Comparison of ENCODE assay signal across 1 cellular context in genomic region chr20:57351042-57351783, GRCh38.
TF ChIP-seq lines count a peak whose summit lies in the region.

Gene RAE1, plus strand, starts transcription at chr20:57351255. Its CDS starts 2,784 bp downstream, at chr20:57354039.

TF ChIP-seq in GM12878, 131 proteins besides CTCF, POLR2A, EP300 and RAD21 (continued from another document and continues in another):
- TF ChIP-seq REST (IDR thresholded peaks at IDR 0.05; ENCODE audit: low read depth, low read length) (no peak), ZNF687 (IDR thresholded peaks at IDR 0.05) (peak; percentile 88), ESRRA (IDR thresholded peaks at IDR 0.05; ENCODE audit: low read length) (no peak), HCFC1 (IDR thresholded peaks at IDR 0.05; ENCODE audit: low read length) (peak; percentile 53; the same call in 1 of the 2 replicates), MYB (IDR thresholded peaks at IDR 0.05; ENCODE audit: borderline replicate concordance, low read depth, low read length) (no peak), YBX1 (IDR thresholded peaks at IDR 0.05) (no peak), NR2C2 (IDR thresholded peaks at IDR 0.05; ENCODE audit: borderline replicate concordance, control insufficient read depth, insufficient read length, low read depth) (no peak), CHD2 (IDR thresholded peaks at IDR 0.05; ENCODE audit: borderline replicate concordance, low read depth, low read length) (no peak), NKRF (conservative IDR thresholded peaks at IDR 0.05) (peak; percentile 75), PAX5 (IDR thresholded peaks at IDR 0.05; ENCODE audit: borderline replicate concordance, low read depth, low read length) (no peak), PML (IDR thresholded peaks at IDR 0.05; ENCODE audit: low read length) (0 out of 2 replicates have a peak, but pooled peaks have one; percentile 55), POLR2AphosphoS2 (IDR thresholded peaks at IDR 0.05; ENCODE audit: low read depth, low read length) (no peak), KAT2A (conservative IDR thresholded peaks at IDR 0.05; ENCODE audit: control insufficient read depth, low read depth, low read length) (no peak), SPI1 (IDR thresholded peaks at IDR 0.05; ENCODE audit: borderline replicate concordance, insufficient read depth, low read depth, low read length) (no peak), CREB1 (IDR thresholded peaks at IDR 0.05; ENCODE audit: low read depth) (peak; percentile 77), CEBPZ (IDR thresholded peaks at IDR 0.05; ENCODE audit: low read depth, low read length) (no peak), NR2F1 (conservative IDR thresholded peaks at IDR 0.05) (peak; percentile 76), BHLHE40 (IDR thresholded peaks at IDR 0.05; ENCODE audit: borderline replicate concordance in 1 of 2, low read depth in 2 of 2, low read length in 1 of 2) (peak in 1 of 2 experiments; percentile 53; a peak in 2 of 4 replicates), EZH2 (IDR thresholded peaks at IDR 0.05; ENCODE audit: borderline replicate concordance, control insufficient read depth, low read depth, low read length) (no peak), HDAC2 (IDR thresholded peaks at IDR 0.05) (no peak), RELB (IDR thresholded peaks at IDR 0.05; ENCODE audit: low read depth) (peak; percentile 70; the same call in 1 of the 2 replicates), ATF3 (IDR thresholded peaks at IDR 0.05; ENCODE audit: borderline replicate concordance, extremely low read depth, low read depth, low read length) (no peak), SMC3 (IDR thresholded peaks at IDR 0.05; ENCODE audit: borderline replicate concordance, low read length) (no peak), E2F8 (IDR thresholded peaks at IDR 0.05; ENCODE audit: low read depth, partially characterized antibody) (peak; percentile 71), PKNOX1 (IDR thresholded peaks at IDR 0.05) (no peak), TAF1 (IDR thresholded peaks at IDR 0.05; ENCODE audit: borderline replicate concordance, low read depth, low read length) (no peak), JUNB (IDR thresholded peaks at IDR 0.05) (no peak), RCOR1 (conservative IDR thresholded peaks at IDR 0.05; ENCODE audit: low read depth, low read length) (no peak), ZBTB4 (CRISPR knock-in tag; IDR thresholded peaks at IDR 0.05) (no peak), MEF2B (IDR thresholded peaks at IDR 0.05; ENCODE audit: partially characterized antibody, poor library complexity, severe bottlenecking) (no peak), SIX5 (IDR thresholded peaks at IDR 0.05; ENCODE audit: low read depth, low read length, severe bottlenecking) (no peak), SIN3A (IDR thresholded peaks at IDR 0.05; ENCODE audit: low read depth, low read length) (no peak)
